In the genomic region with DNA sequence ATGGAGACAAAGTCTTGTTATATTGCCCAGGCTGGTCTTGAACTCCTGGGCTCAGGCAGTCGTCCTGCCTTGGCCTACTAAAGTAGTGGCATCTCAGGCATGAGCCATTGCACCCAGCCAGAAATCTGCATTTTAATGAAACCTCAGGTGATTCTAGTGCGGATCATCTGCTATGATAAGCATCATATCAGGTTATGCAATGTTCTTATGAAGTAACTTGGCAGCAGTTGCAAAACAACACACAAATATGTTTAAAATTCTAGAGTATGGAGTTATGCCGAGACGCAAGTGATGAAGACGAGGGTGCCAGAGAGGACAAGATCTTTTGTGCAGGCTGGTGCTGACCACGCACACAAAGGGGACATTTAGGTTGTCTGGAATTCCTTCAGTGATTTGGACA, we compare ENCODE assay signal across 18 cellular contexts.
A peak's percentile ranks its signal among the peaks of the same experiment; 100 is the strongest.
DNase-seq lines count a peak whose midpoint lies in the region; ATAC-seq and TF ChIP-seq lines count a peak whose summit lies in the region.
"Had no signal": no experiment of that assay in that cellular context is flagged by ENCODE, and none has a peak within 500 bp of the region (broad histone marks: within the 10 kb centered on the region; RNA-seq: fewer than 3 reads in every experiment).

No MANE protein-coding gene starts in this region.

- no TSS peak for BruUV-seq in PC-3 (replicated peaks; lab: Mats Ljungman, UMichigan)

- CTCF ChIA-PET in PC-3 (lab: Charles Lee) = no interaction called here

- peak overlapping the region; percentile 69 for H3K9ac ChIP-seq in PC-3 (ENCODE audit: low read length)

- H3K27ac ChIP-seq in PC-3 (ENCODE audit: low read length) = peak overlapping the region; percentile 97
- H3K27ac ChIP-seq: SJCRH30 had no signal

- H3K9me3 Mint-ChIP-seq in neural crest cell = peaks cover 2% of the 10 kb centered on the region

- peak overlapping the region; percentile 82 for H3K27ac Mint-ChIP-seq in neural crest cell (ENCODE audit: unreplicated experiment)
- H3K27ac Mint-ChIP-seq: CD4-positive, CD25-positive, alpha-beta regulatory T cell; IgD-negative memory B cell had no signal

- POLR2A ChIA-PET in PC-3 (lab: Charles Lee; ENCODE audit: unreplicated experiment) = interaction anchor here (0.6 kb wide), 1 partner anchor 152 kb away, joined by 3 read pairs; no protein-coding TSS in a partner anchor

- H3K4me1 Mint-ChIP-seq in neural crest cell = peaks cover 44% of the 10 kb centered on the region
- H3K4me1 Mint-ChIP-seq: CD4-positive, CD25-positive, alpha-beta regulatory T cell had no signal

- H2AFZ ChIP-seq in PC-3 (ENCODE audit: low read length) = no peak overlapping the region

- H3K9me2 ChIP-seq in PC-3 (replicated peaks; ENCODE audit: low read length) = no peaks in the 10 kb centered on the region

- no peaks in the 10 kb centered on the region for H3K36me3 ChIP-seq in PC-3 (ENCODE audit: low read depth, low read length)
- H3K36me3 ChIP-seq: SJCRH30 had no signal

- H3K79me2 ChIP-seq in PC-3 (ENCODE audit: low read length) = no peaks in the 10 kb centered on the region

- peak overlapping the region; percentile 77 for H3K4me3 Mint-ChIP-seq in neural crest cell
- H3K4me3 Mint-ChIP-seq: CD4-positive, CD25-positive, alpha-beta regulatory T cell; IgD-negative memory B cell had no signal

- peaks cover 48% of the 10 kb centered on the region for H3K4me1 ChIP-seq in PC-3 (ENCODE audit: insufficient read depth, low read length)

- peaks cover 2% of the 10 kb centered on the region for H3K36me3 Mint-ChIP-seq in neural crest cell (ENCODE audit: low read depth)
- H3K36me3 Mint-ChIP-seq: CD4-positive, CD25-positive, alpha-beta regulatory T cell had no signal

- TF ChIP-seq CTCF in PC-3 (conservative IDR thresholded peaks at IDR 0.05; ENCODE audit: low read depth, low read length) (no peak), choroid plexus epithelial cell (conservative IDR thresholded peaks at IDR 0.05; ENCODE audit: low read depth, low read length) (no peak), neural crest cell (conservative IDR thresholded peaks at IDR 0.05) (no peak)

- no peaks in the 10 kb centered on the region for H3K27me3 Mint-ChIP-seq in neural crest cell (ENCODE audit: low read depth)
- H3K27me3 Mint-ChIP-seq: IgD-negative memory B cell had no signal

- H3F3A ChIP-seq in PC-3 (ENCODE audit: low read length, unreplicated experiment) = peaks cover 14% of the 10 kb centered on the region

- peak overlapping the region; percentile 63 for H3K4me2 ChIP-seq in PC-3 (ENCODE audit: low read length)

- intact Hi-C loops in PC-3 (cut with micrococcal nuclease) = loop anchor here (10.0 kb wide), 1 partner anchor 199 kb away; no protein-coding TSS in a partner anchor

- DNase-seq in ELR (ENCODE audit: low read depth) = peak; percentile 20
- peak; percentile 70 for DNase-seq in PC-3
- peak; percentile 28 for DNase-seq in choroid plexus epithelial cell (ENCODE audit: low read depth)
- DNase-seq in neural crest cell (ENCODE audit: low read depth, low spot score) = no peak
- DNase-seq in DMS114 treated with DMSO at 0.1 percent for 48 hours (lab: John Stamatoyannopoulos, UW; ENCODE audit: unreplicated experiment) = no peak
- DNase-seq in DMS153 (lab: John Stamatoyannopoulos, UW) = no peak
- DNase-seq: CD4-positive, CD25-positive, alpha-beta regulatory T cell; DMS53; HCEC 1CT; NCI-H1092; NCI-H1417 treated with DMSO at 0.1 percent for 48 hours; NCI-H1694 treated with DMSO at 0.1 percent for 48 hours; NCI-H2171 treated with DMSO at 0.1 percent for 48 hours; NCI-H524; NCI-H748 treated with DMSO at 0.1 percent for 48 hours; SJCRH30 had no signal

- no peaks in the 10 kb centered on the region for H3K9me3 ChIP-seq in PC-3 (ENCODE audit: low read length)
- H3K9me3 ChIP-seq: SJCRH30 had no signal

- H3K27me3 ChIP-seq in PC-3 (ENCODE audit: low read length) = no peaks in the 10 kb centered on the region
- H3K27me3 ChIP-seq: SJCRH30 had no signal

- no peak for ATAC-seq in PC-3
- no peak for ATAC-seq in HG03469 (IDR thresholded peaks at IDR 0.05; ENCODE audit: unreplicated experiment)

- H3K4me3 ChIP-seq in PC-3 (ENCODE audit: low read length) (no peak overlapping the region), choroid plexus epithelial cell (ENCODE audit: low read depth, low read length) (no peak overlapping the region)
- H3K4me3 ChIP-seq: SJCRH30 had no signal

- H4K20me1 ChIP-seq in PC-3 (ENCODE audit: low read length) = no peaks in the 10 kb centered on the region

Comparison
In these comparisons a context has a peak if more than half of its experiments do, and no peak if none do; other contexts are left out.
1. DNase-seq: peak in ELR (single experiment), PC-3 (single experiment) and choroid plexus epithelial cell (single experiment); none in neural crest cell (single experiment), DMS114 treated with DMSO at 0.1 percent for 48 hours (single experiment) and DMS153 (single experiment).